In genomic region chr20:45874117-45874481, GRCh38 we compare ENCODE assay signal across 1 cellular context.
TF ChIP-seq lines count a peak whose summit lies in the region.

No MANE protein-coding gene starts in this region.

TF ChIP-seq in K562, 482 proteins besides CTCF, POLR2A, EP300 and RAD21:
- TF ChIP-seq ADNP (tag; IDR thresholded peaks at IDR 0.05) (peak; percentile 64), KDM1A (IDR thresholded peaks at IDR 0.05) (0 out of 4 replicates have a peak, but pooled peaks of 1 of the 2 experiments have one; percentile 18), CEBPB (tag; IDR thresholded peaks at IDR 0.05) (peak; percentile 33; the same call in 1 of the 2 replicates)
